ENCODE assay signal across 16 cellular contexts in genomic region chr2:238709324-238709723, GRCh38.
DNase-seq lines count a peak whose midpoint lies in the region; ATAC-seq and TF ChIP-seq lines count a peak whose summit lies in the region.
"Had no signal": no experiment of that assay in that cellular context is flagged by ENCODE, and none has a peak within 500 bp of the region (broad histone marks: within the 10 kb centered on the region; RNA-seq: fewer than 3 reads in every experiment).

No MANE protein-coding gene starts in this region.

- H3K27me3 Mint-ChIP-seq in endodermal cell (ENCODE audit: insufficient read depth) (peaks cover 5% of the 10 kb centered on the region), GM23338 (ENCODE audit: insufficient read depth, low read depth, poor library complexity) (peaks cover 2% of the 10 kb centered on the region)

- no peaks in the 10 kb centered on the region for H4K20me1 ChIP-seq in GM23338 (replicated peaks; ENCODE audit: insufficient read depth)

- H3K36me3 ChIP-seq in endodermal cell (ENCODE audit: control insufficient read depth, insufficient read depth, low read length), result no peaks in the 10 kb centered on the region
- H3K36me3 ChIP-seq in sigmoid colon, result no peaks in the 10 kb centered on the region
- H3K36me3 ChIP-seq in GM23338 (ENCODE audit: insufficient read depth), result no peaks in the 10 kb centered on the region

- no peak overlapping the region for H3K4me2 ChIP-seq in GM23338

- H3K4me3 ChIP-seq in AG10803 (ENCODE audit: low read length), result no peak overlapping the region
- no peak overlapping the region for H3K4me3 ChIP-seq in endodermal cell (ENCODE audit: low read length)
- no peak overlapping the region for H3K4me3 ChIP-seq in sigmoid colon
- no peak overlapping the region for H3K4me3 ChIP-seq in GM23338
- H3K4me3 ChIP-seq: K562 had no signal

- H3F3A ChIP-seq in GM23338 (replicated peaks; ENCODE audit: low read depth), result no peaks in the 10 kb centered on the region

- H3K9me3 Mint-ChIP-seq in endodermal cell (no peaks in the 10 kb centered on the region), GM23338 (no peaks in the 10 kb centered on the region)

- H3K4me3 Mint-ChIP-seq in endodermal cell (no peak overlapping the region), GM23338 (no peak overlapping the region)

- intact Hi-C loops in left ventricle myocardium superior (cut with micrococcal nuclease) (no loop called here), sigmoid colon (cut with DNase I) (no loop called here)

- H2AFZ ChIP-seq in GM23338, result no peak overlapping the region

- TF ChIP-seq CTCF in AG10803 (conservative IDR thresholded peaks at IDR 0.05; ENCODE audit: low read length) (no peak), endodermal cell (conservative IDR thresholded peaks at IDR 0.05) (no peak), sigmoid colon (IDR thresholded peaks at IDR 0.05) (no peak), GM23338 (conservative IDR thresholded peaks at IDR 0.05; ENCODE audit: low read depth in 2 of 2) (no peak)

- no peaks in the 10 kb centered on the region for H3K9me3 ChIP-seq in endodermal cell (ENCODE audit: control insufficient read depth, low read length)
- H3K9me3 ChIP-seq in sigmoid colon, result no peaks in the 10 kb centered on the region

- TF ChIP-seq POLR2A in sigmoid colon (IDR thresholded peaks at IDR 0.05), result no peak

- peak in 1 of 4 donors; percentile 12 for TF ChIP-seq EP300 in sigmoid colon (IDR thresholded peaks at IDR 0.05)

- H3K27me3 ChIP-seq in endodermal cell (ENCODE audit: control insufficient read depth, insufficient read depth, low read length, poor library complexity, severe bottlenecking) (peaks cover 3% of the 10 kb centered on the region), sigmoid colon (no peaks in the 10 kb centered on the region), GM23338 (ENCODE audit: insufficient read depth) (no peaks in the 10 kb centered on the region)

- H3K27ac Mint-ChIP-seq in endodermal cell (no peak overlapping the region), GM23338 (no peak overlapping the region)

- H3K79me2 ChIP-seq in GM23338 (replicated peaks; ENCODE audit: insufficient read depth), result no peaks in the 10 kb centered on the region

- H3K4me1 ChIP-seq in endodermal cell (ENCODE audit: control insufficient read depth, insufficient read depth, low read length) (no peaks in the 10 kb centered on the region), sigmoid colon (peaks cover 0 to 39% (median 28%) of the 10 kb centered on the region in 4 donors), GM23338 (ENCODE audit: insufficient read depth) (no peaks in the 10 kb centered on the region)

- H3K27ac ChIP-seq in endodermal cell (ENCODE audit: low read depth, low read length), result no peak overlapping the region
- peak overlapping the region; percentile 53 to 87 (median 76) for H3K27ac ChIP-seq in sigmoid colon
- H3K27ac ChIP-seq in GM23338 (ENCODE audit: low read depth), result no peak overlapping the region
- H3K27ac ChIP-seq: C4-2B had no signal

- no peak overlapping the region for H3K9ac ChIP-seq in endodermal cell (ENCODE audit: extremely low read depth, low read length, poor library complexity, severe bottlenecking)

- peaks cover 9% of the 10 kb centered on the region for H3K9me2 ChIP-seq in GM23338 (ENCODE audit: insufficient read depth)

- H3K4me1 Mint-ChIP-seq in endodermal cell (no peaks in the 10 kb centered on the region), GM23338 (no peaks in the 10 kb centered on the region)

- ATAC-seq in left ventricle myocardium superior (peak; percentile 73), GM23338 (no peak), GM21717 (IDR thresholded peaks at IDR 0.05; ENCODE audit: unreplicated experiment) (no peak)
- ATAC-seq: K562 had no signal

- peak; percentile 45 for DNase-seq in AG10803 (ENCODE audit: low read depth)
- peak; percentile 1 for DNase-seq in endodermal cell
- DNase-seq in left ventricle myocardium superior, result no peak
- no peak for DNase-seq in sigmoid colon
- DNase-seq in GM23338 (ENCODE audit: low spot score), result no peak
- DNase-seq in NCI-H2227 treated with DMSO at 0.1 percent for 48 hours (lab: John Stamatoyannopoulos, UW), result no peak
- DNase-seq in NCI-H446 (lab: John Stamatoyannopoulos, UW), result no peak
- DNase-seq: DMS53; GOT3; NCI-H146; NCI-H2081 treated with DMSO at 0.1 percent for 48 hours; NCI-H526; NK-92 treated with Interleukin-12 subunit alpha and Interleukin-12 subunit beta, amount 100 ng/mL, for 24 hours had no signal

- H3K36me3 Mint-ChIP-seq in endodermal cell (ENCODE audit: low read depth) (no peaks in the 10 kb centered on the region), GM23338 (ENCODE audit: low read depth) (no peaks in the 10 kb centered on the region)

TF ChIP-seq in GM23338, 12 proteins besides CTCF, POLR2A, EP300 and RAD21:
- no peak for TF ChIP-seq POLR2AphosphoS5 (IDR thresholded peaks at IDR 0.05; ENCODE audit: low read depth)
- no peak for TF ChIP-seq EZH2 (IDR thresholded peaks at IDR 0.05; ENCODE audit: low read depth, unreplicated experiment)
- TF ChIP-seq, protein P1, sequence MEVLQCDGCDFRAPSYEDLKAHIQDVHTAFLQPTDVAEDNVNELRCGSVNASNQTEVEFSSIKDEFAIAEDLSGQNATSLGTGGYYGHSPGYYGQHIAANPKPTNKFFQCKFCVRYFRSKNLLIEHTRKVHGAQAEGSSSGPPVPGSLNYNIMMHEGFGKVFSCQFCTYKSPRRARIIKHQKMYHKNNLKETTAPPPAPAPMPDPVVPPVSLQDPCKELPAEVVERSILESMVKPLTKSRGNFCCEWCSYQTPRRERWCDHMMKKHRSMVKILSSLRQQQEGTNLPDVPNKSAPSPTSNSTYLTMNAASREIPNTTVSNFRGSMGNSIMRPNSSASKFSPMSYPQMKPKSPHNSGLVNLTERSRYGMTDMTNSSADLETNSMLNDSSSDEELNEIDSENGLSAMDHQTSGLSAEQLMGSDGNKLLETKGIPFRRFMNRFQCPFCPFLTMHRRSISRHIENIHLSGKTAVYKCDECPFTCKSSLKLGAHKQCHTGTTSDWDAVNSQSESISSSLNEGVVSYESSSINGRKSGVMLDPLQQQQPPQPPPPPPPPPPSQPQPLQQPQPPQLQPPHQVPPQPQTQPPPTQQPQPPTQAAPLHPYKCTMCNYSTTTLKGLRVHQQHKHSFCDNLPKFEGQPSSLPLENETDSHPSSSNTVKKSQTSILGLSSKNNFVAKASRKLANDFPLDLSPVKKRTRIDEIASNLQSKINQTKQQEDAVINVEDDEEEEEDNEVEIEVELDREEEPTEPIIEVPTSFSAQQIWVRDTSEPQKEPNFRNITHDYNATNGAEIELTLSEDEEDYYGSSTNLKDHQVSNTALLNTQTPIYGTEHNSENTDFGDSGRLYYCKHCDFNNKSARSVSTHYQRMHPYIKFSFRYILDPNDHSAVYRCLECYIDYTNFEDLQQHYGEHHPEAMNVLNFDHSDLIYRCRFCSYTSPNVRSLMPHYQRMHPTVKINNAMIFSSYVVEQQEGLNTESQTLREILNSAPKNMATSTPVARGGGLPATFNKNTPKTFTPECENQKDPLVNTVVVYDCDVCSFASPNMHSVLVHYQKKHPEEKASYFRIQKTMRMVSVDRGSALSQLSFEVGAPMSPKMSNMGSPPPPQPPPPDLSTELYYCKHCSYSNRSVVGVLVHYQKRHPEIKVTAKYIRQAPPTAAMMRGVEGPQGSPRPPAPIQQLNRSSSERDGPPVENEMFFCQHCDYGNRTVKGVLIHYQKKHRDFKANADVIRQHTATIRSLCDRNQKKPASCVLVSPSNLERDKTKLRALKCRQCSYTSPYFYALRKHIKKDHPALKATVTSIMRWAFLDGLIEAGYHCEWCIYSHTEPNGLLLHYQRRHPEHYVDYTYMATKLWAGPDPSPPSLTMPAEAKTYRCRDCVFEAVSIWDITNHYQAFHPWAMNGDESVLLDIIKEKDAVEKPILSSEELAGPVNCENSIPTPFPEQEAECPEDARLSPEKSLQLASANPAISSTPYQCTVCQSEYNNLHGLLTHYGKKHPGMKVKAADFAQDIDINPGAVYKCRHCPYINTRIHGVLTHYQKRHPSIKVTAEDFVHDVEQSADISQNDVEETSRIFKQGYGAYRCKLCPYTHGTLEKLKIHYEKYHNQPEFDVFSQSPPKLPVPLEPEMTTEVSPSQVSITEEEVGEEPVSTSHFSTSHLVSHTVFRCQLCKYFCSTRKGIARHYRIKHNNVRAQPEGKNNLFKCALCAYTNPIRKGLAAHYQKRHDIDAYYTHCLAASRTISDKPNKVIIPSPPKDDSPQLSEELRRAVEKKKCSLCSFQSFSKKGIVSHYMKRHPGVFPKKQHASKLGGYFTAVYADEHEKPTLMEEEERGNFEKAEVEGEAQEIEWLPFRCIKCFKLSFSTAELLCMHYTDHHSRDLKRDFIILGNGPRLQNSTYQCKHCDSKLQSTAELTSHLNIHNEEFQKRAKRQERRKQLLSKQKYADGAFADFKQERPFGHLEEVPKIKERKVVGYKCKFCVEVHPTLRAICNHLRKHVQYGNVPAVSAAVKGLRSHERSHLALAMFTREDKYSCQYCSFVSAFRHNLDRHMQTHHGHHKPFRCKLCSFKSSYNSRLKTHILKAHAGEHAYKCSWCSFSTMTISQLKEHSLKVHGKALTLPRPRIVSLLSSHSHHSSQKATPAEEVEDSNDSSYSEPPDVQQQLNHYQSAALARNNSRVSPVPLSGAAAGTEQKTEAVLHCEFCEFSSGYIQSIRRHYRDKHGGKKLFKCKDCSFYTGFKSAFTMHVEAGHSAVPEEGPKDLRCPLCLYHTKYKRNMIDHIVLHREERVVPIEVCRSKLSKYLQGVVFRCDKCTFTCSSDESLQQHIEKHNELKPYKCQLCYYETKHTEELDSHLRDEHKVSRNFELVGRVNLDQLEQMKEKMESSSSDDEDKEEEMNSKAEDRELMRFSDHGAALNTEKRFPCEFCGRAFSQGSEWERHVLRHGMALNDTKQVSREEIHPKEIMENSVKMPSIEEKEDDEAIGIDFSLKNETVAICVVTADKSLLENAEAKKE (CRISPR knock-in tag; IDR thresholded peaks at IDR 0.05), result no peak
- no peak for TF ChIP-seq ZNF114 (CRISPR knock-in tag; IDR thresholded peaks at IDR 0.05)

Comparison
In these comparisons a context has a peak if more than half of its experiments do, and no peak if none do; other contexts are left out.
1. DNase-seq: peak in AG10803 (single experiment) and endodermal cell (single experiment); none in left ventricle myocardium superior (single experiment), sigmoid colon (single experiment), GM23338 (single experiment), NCI-H2227 treated with DMSO at 0.1 percent for 48 hours (single experiment) and NCI-H446 (0 of 2).
2. H3K27ac ChIP-seq: peak in sigmoid colon (4 of 4); none in endodermal cell (single experiment) and GM23338 (single experiment).